ENCODE assay signal across 8 cellular contexts in genomic region chr10:103192089-103192450, GRCh38. TPM values are rescaled to one million over a fixed set of nuclear protein-coding genes. Genes with fewer than 3 reads are reported as not detected.
A peak's percentile ranks its signal among the peaks of the same experiment; 100 is the strongest.
DNase-seq lines count a peak whose midpoint lies in the region; ATAC-seq and TF ChIP-seq lines count a peak whose summit lies in the region.

No MANE protein-coding gene starts in this region.

- H3K36me3 ChIP-seq in Caco-2 (ENCODE audit: control insufficient read depth, insufficient read depth, low read length) (no peaks in the 10 kb centered on the region), iPS-20b (ENCODE audit: insufficient read depth, low read depth, low read length) (no peaks in the 10 kb centered on the region)

- peaks cover 15% of the 10 kb centered on the region for H3K4me1 Mint-ChIP-seq in Caco-2 (ENCODE audit: low read depth, unreplicated experiment)
- peaks cover 29% of the 10 kb centered on the region for H3K4me1 Mint-ChIP-seq in activated naive CD8-positive, alpha-beta T cell treated with anti-CD3 and anti-CD28 coated beads, Interleukin-2, amount 10 ng/mL, durations not matched to agents 7 days and 5 days
- H3K4me1 Mint-ChIP-seq in stimulated activated memory B cell treated with anti-CD40 and anti-IgM and Interleukin-4, amounts not matched to agents 10 μg/mL and 1 μg/mL and 100 μg/mL, for 72 hours: peaks cover 43% of the 10 kb centered on the region

- H3K27me3 Mint-ChIP-seq in Caco-2 (ENCODE audit: insufficient read depth, unreplicated experiment): no peaks in the 10 kb centered on the region
- H3K27me3 Mint-ChIP-seq in activated naive CD8-positive, alpha-beta T cell treated with anti-CD3 and anti-CD28 coated beads, Interleukin-2, amount 10 ng/mL, durations not matched to agents 7 days and 5 days: peaks cover 5% of the 10 kb centered on the region
- H3K27me3 Mint-ChIP-seq in stimulated activated memory B cell treated with anti-CD40 and anti-IgM and Interleukin-4, amounts not matched to agents 10 μg/mL and 1 μg/mL and 100 μg/mL, for 72 hours: no peaks in the 10 kb centered on the region

- H3K4me1 ChIP-seq in Caco-2 (peaks cover 20% of the 10 kb centered on the region), iPS-20b (ENCODE audit: insufficient read depth, low read length) (peaks cover 13% of the 10 kb centered on the region; the same call in 1 of the 2 replicates)

- CTCF ChIA-PET in Caco-2 (lab: Charles Lee): interaction anchor here (0.9 to 2.9 kb wide), 5 partner anchors 39 to 274 kb away, joined by 4 to 27 read pairs (median 7); partner anchors contain the start of gene CNNM2

- H3K9ac ChIP-seq in iPS-20b (ENCODE audit: low read depth, low read length): peak overlapping the region; percentile 79; the same call in 1 of the 2 replicates

- H3K9me3 ChIP-seq in Caco-2 (no peaks in the 10 kb centered on the region), iPS-20b (ENCODE audit: insufficient read depth, low read depth, low read length) (no peaks in the 10 kb centered on the region)

- TF ChIP-seq CTCF in Caco-2 (IDR thresholded peaks at IDR 0.05; ENCODE audit: insufficient read depth in 1 of 2, low read depth in 1 of 2, low read length in 1 of 2, severe bottlenecking in 1 of 2, unreplicated experiment in 1 of 2): no peak

- H3K27me3 ChIP-seq in Caco-2 (replicated peaks; ENCODE audit: control insufficient read depth, insufficient read depth, low read length) (no peaks in the 10 kb centered on the region), iPS-20b (ENCODE audit: insufficient read depth, low read length) (peaks cover 12% of the 10 kb centered on the region)

- no peaks in the 10 kb centered on the region for H3K9me3 Mint-ChIP-seq in Caco-2 (ENCODE audit: unreplicated experiment)
- no peaks in the 10 kb centered on the region for H3K9me3 Mint-ChIP-seq in activated naive CD8-positive, alpha-beta T cell treated with anti-CD3 and anti-CD28 coated beads, Interleukin-2, amount 10 ng/mL, durations not matched to agents 7 days and 5 days
- no peaks in the 10 kb centered on the region for H3K9me3 Mint-ChIP-seq in stimulated activated memory B cell treated with anti-CD40 and anti-IgM and Interleukin-4, amounts not matched to agents 10 μg/mL and 1 μg/mL and 100 μg/mL, for 72 hours

- peak overlapping the region; percentile 98 for H3K27ac Mint-ChIP-seq in Caco-2 (ENCODE audit: unreplicated experiment)
- peak overlapping the region; percentile 99 for H3K27ac Mint-ChIP-seq in activated naive CD8-positive, alpha-beta T cell treated with anti-CD3 and anti-CD28 coated beads, Interleukin-2, amount 10 ng/mL, durations not matched to agents 7 days and 5 days
- peak overlapping the region; percentile 100 for H3K27ac Mint-ChIP-seq in stimulated activated memory B cell treated with anti-CD40 and anti-IgM and Interleukin-4, amounts not matched to agents 10 μg/mL and 1 μg/mL and 100 μg/mL, for 72 hours

- H3K4me3 ChIP-seq in Caco-2 (ENCODE audit: low read depth, low read length) (peak overlapping the region; percentile 67), iPS-20b (ENCODE audit: low read length) (peak overlapping the region; percentile 88)

- no TSS peak for BruUV-seq in Caco-2 (replicated peaks; lab: Mats Ljungman, UMichigan)

- peak overlapping the region; percentile 94 for H3K4me3 Mint-ChIP-seq in Caco-2 (ENCODE audit: unreplicated experiment)
- peak overlapping the region; percentile 92 for H3K4me3 Mint-ChIP-seq in activated naive CD8-positive, alpha-beta T cell treated with anti-CD3 and anti-CD28 coated beads, Interleukin-2, amount 10 ng/mL, durations not matched to agents 7 days and 5 days
- peak overlapping the region; percentile 100 for H3K4me3 Mint-ChIP-seq in stimulated activated memory B cell treated with anti-CD40 and anti-IgM and Interleukin-4, amounts not matched to agents 10 μg/mL and 1 μg/mL and 100 μg/mL, for 72 hours

- intact Hi-C loops in Caco-2 (cut with micrococcal nuclease; ENCODE audit: unreplicated experiment): loop anchor here (1.0 to 2.0 kb wide), 2 partner anchors 47 to 273 kb away; partner anchors contain the start of gene CNNM2

- ATAC-seq in HG03039 (IDR thresholded peaks at IDR 0.05; ENCODE audit: unreplicated experiment) (peak; percentile 2), GM18520 (IDR thresholded peaks at IDR 0.05; ENCODE audit: unreplicated experiment) (no peak)
- ATAC-seq in activated naive CD8-positive, alpha-beta T cell treated with anti-CD3 and anti-CD28 coated beads, Interleukin-2, amount 10 ng/mL, durations not matched to agents 7 days and 5 days (ENCODE audit: low read depth): no peak
- no peak for ATAC-seq in stimulated activated memory B cell treated with anti-CD40 and anti-IgM and Interleukin-4, amounts not matched to agents 10 μg/mL and 1 μg/mL and 100 μg/mL, for 72 hours

- H3K36me3 Mint-ChIP-seq in Caco-2 (ENCODE audit: insufficient read depth, unreplicated experiment): peaks cover 38% of the 10 kb centered on the region
- peaks cover 15% of the 10 kb centered on the region for H3K36me3 Mint-ChIP-seq in activated naive CD8-positive, alpha-beta T cell treated with anti-CD3 and anti-CD28 coated beads, Interleukin-2, amount 10 ng/mL, durations not matched to agents 7 days and 5 days
- H3K36me3 Mint-ChIP-seq in stimulated activated memory B cell treated with anti-CD40 and anti-IgM and Interleukin-4, amounts not matched to agents 10 μg/mL and 1 μg/mL and 100 μg/mL, for 72 hours: peaks cover 11% of the 10 kb centered on the region

- DNase-seq in Caco-2: no peak
- DNase-seq in activated naive CD8-positive, alpha-beta T cell treated with anti-CD3 and anti-CD28 coated beads, Interleukin-2, amount 10 ng/mL, durations not matched to agents 7 days and 5 days: no peak
- DNase-seq in NCI-H1092 treated with DMSO at 0.1 percent for 48 hours (lab: John Stamatoyannopoulos, UW): no peak
- DNase-seq in ureter (ENCODE audit: low spot score): no peak

- H3K27ac ChIP-seq in iPS-20b (ENCODE audit: low read length): peak overlapping the region; percentile 51

- POLR2A ChIA-PET in Caco-2 (lab: Charles Lee): interaction anchor here (0.9 to 3.0 kb wide), 8 partner anchors 14 to 77 kb away, joined by 4 to 42 read pairs (median 5); no protein-coding TSS in a partner anchor
- POLR2A ChIA-PET in activated naive CD8-positive, alpha-beta T cell treated with anti-CD3 and anti-CD28 coated beads, Interleukin-2, amount 10 ng/mL, durations not matched to agents 7 days and 5 days (lab: Charles Lee): interaction anchor here (0.5 to 3.0 kb wide), 7 partner anchors 9 to 275 kb away, joined by 3 to 20 read pairs (median 5); partner anchors contain the start of genes CALHM2 and CNNM2

RNA-seq across cellular contexts. Expression of gene NT5C2, which starts 1.0 kb away (rescaled TPM):
- total RNA-seq in Caco-2 (2022): 91.2 and 92.2 TPM in 2 replicates
- total RNA-seq in activated naive CD8-positive, alpha-beta T cell treated with anti-CD3 and anti-CD28 coated beads, Interleukin-2, amount 10 ng/mL, durations not matched to agents 7 days and 5 days: 10 to 100 TPM; 68.9 to 69.4 TPM
- 172 TPM for total RNA-seq in ureter

RNA-seq across cellular contexts. Expression of gene RPEL1, which starts 53.6 kb away (rescaled TPM):
- total RNA-seq in Caco-2 (2022): 0.21 TPM in 1 of 2 replicates, not detected in the other
- total RNA-seq in activated naive CD8-positive, alpha-beta T cell treated with anti-CD3 and anti-CD28 coated beads, Interleukin-2, amount 10 ng/mL, durations not matched to agents 7 days and 5 days: not detected
- total RNA-seq in ureter: not detected
